In genomic region chr7:3095046-3095445, GRCh38 we compare ENCODE assay signal across 8 cellular contexts. TPM values are rescaled to one million over a fixed set of nuclear protein-coding genes. Genes with fewer than 3 reads are reported as not detected.
DNase-seq lines count a peak whose midpoint lies in the region; ATAC-seq and TF ChIP-seq lines count a peak whose summit lies in the region.

No MANE protein-coding gene starts in this region.

- intact Hi-C loops in testis (cut with DNase I; ENCODE audit: low total_unique reads): no loop called here

- H3K4me1 ChIP-seq in effector memory CD4-positive, alpha-beta T cell (ENCODE audit: control insufficient read depth, insufficient read depth, low read length, poor library complexity, severe bottlenecking): peaks cover 47% of the 10 kb centered on the region
- no peaks in the 10 kb centered on the region for H3K4me1 ChIP-seq in testis
- no peaks in the 10 kb centered on the region for H3K4me1 ChIP-seq in BE2C

- H3K27me3 ChIP-seq in effector memory CD4-positive, alpha-beta T cell (replicated peaks; ENCODE audit: control insufficient read depth, insufficient read depth, low read length, poor library complexity, severe bottlenecking): no peaks in the 10 kb centered on the region
- H3K27me3 ChIP-seq in testis (no peaks in the 10 kb centered on the region), BE2C (no peaks in the 10 kb centered on the region)

- H3K4me3 ChIP-seq in effector memory CD4-positive, alpha-beta T cell (ENCODE audit: insufficient read depth, low read depth, low read length, poor library complexity, severe bottlenecking): peak overlapping the region; percentile 28
- no peak overlapping the region for H3K4me3 ChIP-seq in testis
- no peak overlapping the region for H3K4me3 ChIP-seq in BE2C (ENCODE audit: low read depth, low read length)

- no peaks in the 10 kb centered on the region for H3K9me3 ChIP-seq in effector memory CD4-positive, alpha-beta T cell (ENCODE audit: control insufficient read depth, low read length)
- H3K9me3 ChIP-seq in testis: no peaks in the 10 kb centered on the region
- H3K9me3 ChIP-seq in BE2C: no peaks in the 10 kb centered on the region

- H3K27ac ChIP-seq in effector memory CD4-positive, alpha-beta T cell (ENCODE audit: insufficient read depth, low read length, poor library complexity, severe bottlenecking): peak overlapping the region; percentile 69
- no peak overlapping the region for H3K27ac ChIP-seq in testis

- H3K36me3 ChIP-seq in effector memory CD4-positive, alpha-beta T cell (ENCODE audit: control insufficient read depth, insufficient read depth, low read length): no peaks in the 10 kb centered on the region
- H3K36me3 ChIP-seq in testis (ENCODE audit: low read depth, missing control alignments): no peaks in the 10 kb centered on the region
- no peaks in the 10 kb centered on the region for H3K36me3 ChIP-seq in BE2C

- DNase-seq in CD1c-positive myeloid dendritic cell (ENCODE audit: extremely low spot score) (peak; percentile 87), T-helper 2 cell (peak in 3 of 5 experiments; percentile 23 to 72 (median 59)), testis (peak; percentile 22), NCI-H2029 treated with DMSO at 0.1 percent for 48 hours (lab: John Stamatoyannopoulos, UW) (no peak), BE2C (no peak)
- peak in 2 of 3 donors; percentile 19 to 24 for DNase-seq in effector memory CD4-positive, alpha-beta T cell

- TF ChIP-seq POLR2A in testis (IDR thresholded peaks at IDR 0.05): no peak

- peak; percentile 53 for ATAC-seq in HG02623 (IDR thresholded peaks at IDR 0.05; ENCODE audit: unreplicated experiment)
- ATAC-seq in GM18909 (IDR thresholded peaks at IDR 0.05; ENCODE audit: poor library complexity, unreplicated experiment): no peak

- 62 to 71% methylated on average over 11 of the region's 11 CpGs for WGBS in testis, 2 donors

- TF ChIP-seq CTCF in testis (IDR thresholded peaks at IDR 0.05) (no peak), BE2C (IDR thresholded peaks at IDR 0.05; ENCODE audit: low read depth, low read length) (no peak)

RNA-seq across cellular contexts. Expression of gene CARD11, which starts 51.4 kb away (rescaled TPM):
- 1 to 10 TPM; 2.9 to 3.9 TPM for total RNA-seq in testis
- 3.2 TPM for polyA plus RNA-seq in testis (ENCODE audit: insufficient read depth, low read depth, low replicate concordance)
- not detected for polyA plus RNA-seq in BE2C (2012; ENCODE audit: insufficient read depth, insufficient read length, low read depth)

Comparison
In these comparisons a context has a peak if more than half of its experiments do, and no peak if none do; other contexts are left out.
1. DNase-seq: peak in CD1c-positive myeloid dendritic cell (single experiment), T-helper 2 cell (3 of 5), effector memory CD4-positive, alpha-beta T cell (2 of 3) and testis (single experiment); none in NCI-H2029 treated with DMSO at 0.1 percent for 48 hours (single experiment) and BE2C (single experiment).